ENCODE assay signal across 20 cellular contexts in the genomic region with DNA sequence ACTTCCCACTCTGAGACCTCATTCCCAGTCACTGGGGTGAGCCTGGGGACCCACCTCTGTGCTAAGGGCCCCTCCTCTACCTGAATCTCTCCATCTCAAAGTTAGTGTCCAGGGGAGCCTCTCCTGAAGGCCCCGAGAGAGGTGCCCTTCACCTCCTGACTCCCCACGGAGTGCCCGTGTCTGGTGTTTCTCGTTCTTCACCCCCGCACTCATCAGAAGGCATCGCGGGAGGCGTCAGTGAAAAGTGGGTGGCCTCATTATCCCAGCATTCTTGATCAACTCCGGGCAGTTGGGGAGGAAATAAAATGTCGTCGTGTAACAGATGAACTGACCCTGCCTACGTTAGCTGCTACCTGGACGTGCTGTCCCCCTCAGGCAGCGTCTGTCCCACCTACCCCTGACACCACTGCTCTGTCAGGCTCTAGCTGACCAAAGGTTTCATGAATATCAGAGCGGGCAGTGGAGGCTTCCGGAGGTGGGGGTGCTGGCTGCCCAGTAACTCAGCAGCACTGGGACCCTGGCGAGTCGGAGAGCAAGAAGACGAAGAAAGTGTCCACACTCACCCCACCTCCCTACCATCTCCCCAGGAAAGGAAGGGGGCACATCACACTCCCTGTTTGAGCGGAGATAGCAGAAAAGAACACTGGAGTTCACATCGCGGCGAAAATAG.
DNase-seq lines count a peak whose midpoint lies in the region; ATAC-seq, FAIRE-seq and TF ChIP-seq lines count a peak whose summit lies in the region.
"Had no signal": no experiment of that assay in that cellular context is flagged by ENCODE, and none has a peak within 500 bp of the region (broad histone marks: within the 10 kb centered on the region; RNA-seq: fewer than 3 reads in every experiment).

No MANE protein-coding gene starts in this region.

- no peaks in the 10 kb centered on the region for H3K36me3 ChIP-seq in kidney (ENCODE audit: control insufficient read depth in 1 of 2, insufficient read depth in 2 of 2, low read length in 2 of 2)
- no peaks in the 10 kb centered on the region for H3K36me3 ChIP-seq in upper lobe of right lung

- no peak overlapping the region for H3K9ac ChIP-seq in kidney (ENCODE audit: low read length in 2 of 2)

- no peak overlapping the region for H3K27ac ChIP-seq in kidney (ENCODE audit: low read depth in 2 of 2, low read length in 2 of 2)
- no peak overlapping the region for H3K27ac ChIP-seq in upper lobe of right lung
- H3K27ac ChIP-seq: 22Rv1, A549, C4-2B had no signal

- no peaks in the 10 kb centered on the region for H3K4me1 Mint-ChIP-seq in natural killer cell treated with Interleukin-12 subunit alpha and Interleukin-12 subunit beta and Interleukin-15 and Interleukin-18, amount 100 ng/mL, for 72 hours (ENCODE audit: low read depth in 2 of 2)
- H3K4me1 Mint-ChIP-seq: CD4-positive, alpha-beta memory T cell had no signal

- H3K9me3 Mint-ChIP-seq in natural killer cell treated with Interleukin-12 subunit alpha and Interleukin-12 subunit beta and Interleukin-15 and Interleukin-18, amount 100 ng/mL, for 72 hours, result peaks cover 3% of the 10 kb centered on the region

- no peaks in the 10 kb centered on the region for H3K27me3 Mint-ChIP-seq in natural killer cell treated with Interleukin-12 subunit alpha and Interleukin-12 subunit beta and Interleukin-15 and Interleukin-18, amount 100 ng/mL, for 72 hours

- intact Hi-C loops in Right ventricle myocardium superior (cut with DNase I), result no loop called here
- intact Hi-C loops in left ventricle myocardium superior (cut with micrococcal nuclease), result no loop called here
- intact Hi-C loops in kidney (cut with DNase I), result no loop called here
- intact Hi-C loops in posterior cingulate gyrus (cut with DNase I), result no loop called here
- intact Hi-C loops in upper lobe of right lung (cut with DNase I), result no loop called here

- no peak for FAIRE-seq in kidney (lab: Jason Lieb, UNC)
- FAIRE-seq: A549, HTR-8/SVneo had no signal

- ATAC-seq in Right ventricle myocardium superior (ENCODE audit: poor library complexity) (no peak), left ventricle myocardium superior (no peak), upper lobe of right lung (no peak)
- ATAC-seq in natural killer cell treated with Interleukin-12 subunit alpha and Interleukin-12 subunit beta and Interleukin-15 and Interleukin-18, amount 100 ng/mL, for 72 hours, result no peak
- ATAC-seq: A549, HCT116 had no signal

- no peaks in the 10 kb centered on the region for H3K9me3 ChIP-seq in kidney (ENCODE audit: control insufficient read depth in 1 of 2, low read length in 2 of 2)
- H3K9me3 ChIP-seq in upper lobe of right lung, result no peaks in the 10 kb centered on the region
- H3K9me3 ChIP-seq: A549 had no signal

- no peak overlapping the region for H3K27ac Mint-ChIP-seq in natural killer cell treated with Interleukin-12 subunit alpha and Interleukin-12 subunit beta and Interleukin-15 and Interleukin-18, amount 100 ng/mL, for 72 hours
- H3K27ac Mint-ChIP-seq: HFFc6 had no signal

- H3K27me3 ChIP-seq in upper lobe of right lung, result no peaks in the 10 kb centered on the region

- no peak overlapping the region for H3K4me3 ChIP-seq in kidney (ENCODE audit: low read length in 2 of 2)
- no peak overlapping the region for H3K4me3 ChIP-seq in upper lobe of right lung
- H3K4me3 ChIP-seq: A549 had no signal

- H3K4me1 ChIP-seq in kidney (ENCODE audit: control insufficient read depth in 1 of 2, insufficient read depth in 1 of 2, low read depth in 1 of 2, low read length in 2 of 2), result no peaks in the 10 kb centered on the region
- no peaks in the 10 kb centered on the region for H3K4me1 ChIP-seq in upper lobe of right lung
- H3K4me1 ChIP-seq: A549 had no signal

- DNase-seq in Right ventricle myocardium superior (peak; percentile 30), left ventricle myocardium superior (no peak), kidney (peak; percentile 31), posterior cingulate gyrus (peak in 6 of 10 donors; percentile 2 to 73 (median 22)), upper lobe of right lung (peak; percentile 34), D341Med (ENCODE audit: low spot score) (no peak)
- no peak for DNase-seq in natural killer cell treated with Interleukin-12 subunit alpha and Interleukin-12 subunit beta and Interleukin-15 and Interleukin-18, amount 100 ng/mL, for 72 hours (ENCODE audit: low spot score)
- DNase-seq in stimulated activated CD4-positive, alpha-beta T cell treated with anti-CD3 and anti-CD28 coated beads, Interleukin-12 subunit alpha, Interleukin-12 subunit beta, amount 100 ng/mL, for 4 hours, result no peak
- DNase-seq: AML-193; CD4-positive, alpha-beta memory T cell; DMS79 treated with DMSO at 0.1 percent for 48 hours; GF-D8; GOT3; H7; HFFc6 had no signal

- no peak overlapping the region for H3K4me3 Mint-ChIP-seq in natural killer cell treated with Interleukin-12 subunit alpha and Interleukin-12 subunit beta and Interleukin-15 and Interleukin-18, amount 100 ng/mL, for 72 hours
- H3K4me3 Mint-ChIP-seq: CD4-positive, alpha-beta memory T cell; HFFc6 had no signal

- H3K36me3 Mint-ChIP-seq in natural killer cell treated with Interleukin-12 subunit alpha and Interleukin-12 subunit beta and Interleukin-15 and Interleukin-18, amount 100 ng/mL, for 72 hours, result no peaks in the 10 kb centered on the region
- H3K36me3 Mint-ChIP-seq: CD4-positive, alpha-beta memory T cell had no signal

- no peak for TF ChIP-seq CTCF in kidney (IDR thresholded peaks at IDR 0.05; ENCODE audit: borderline replicate concordance, extremely low read depth, insufficient read depth)
- TF ChIP-seq CTCF in upper lobe of right lung (IDR thresholded peaks at IDR 0.05), result no peak

Comparison
In these comparisons a context has a peak if more than half of its experiments do, and no peak if none do; other contexts are left out.
1. DNase-seq: peak in Right ventricle myocardium superior (single experiment), kidney (single experiment), posterior cingulate gyrus (6 of 10) and upper lobe of right lung (single experiment); none in left ventricle myocardium superior (single experiment), D341Med (single experiment), natural killer cell treated with Interleukin-12 subunit alpha and Interleukin-12 subunit beta and Interleukin-15 and Interleukin-18, amount 100 ng/mL, for 72 hours (single experiment) and stimulated activated CD4-positive, alpha-beta T cell treated with anti-CD3 and anti-CD28 coated beads, Interleukin-12 subunit alpha, Interleukin-12 subunit beta, amount 100 ng/mL, for 4 hours (single experiment).